ENCODE assay signal across 1 cellular context in genomic region chr6:168180548-168181011, GRCh38.
A peak's percentile ranks its signal among the peaks of the same experiment; 100 is the strongest.
TF ChIP-seq lines count a peak whose summit lies in the region.

No MANE protein-coding gene starts in this region.

TF ChIP-seq in H1, 55 proteins besides CTCF, POLR2A, EP300 and RAD21 (continued from another document):
- peak; percentile 60 for TF ChIP-seq E2F6 (IDR thresholded peaks at IDR 0.05)
- no peak for TF ChIP-seq ASH2L (IDR thresholded peaks at IDR 0.05; ENCODE audit: low read length)
- TF ChIP-seq JUND (IDR thresholded peaks at IDR 0.05; ENCODE audit: low read length) = no peak
